ENCODE assay signal across 15 cellular contexts in genomic region chr17:66381701-66382362, GRCh38.
"Had no signal": no experiment of that assay in that cellular context is flagged by ENCODE, and none has a peak within 500 bp of the region (broad histone marks: within the 10 kb centered on the region; RNA-seq: fewer than 3 reads in every experiment).

No MANE protein-coding gene starts in this region.

- H3K27me3 Mint-ChIP-seq: natural killer cell treated with Interleukin-12 subunit alpha and Interleukin-12 subunit beta and Interleukin-15 and Interleukin-18, amount 100 ng/mL, for 72 hours; T-helper 17 cell had no signal

- H3K4me1 ChIP-seq: SJCRH30, thyroid gland had no signal

- H3K27ac Mint-ChIP-seq: natural killer cell treated with Interleukin-12 subunit alpha and Interleukin-12 subunit beta and Interleukin-15 and Interleukin-18, amount 100 ng/mL, for 72 hours had no signal

- DNase-seq: activated CD4-positive, alpha-beta T cell treated with anti-CD3 and anti-CD28 coated beads for 4 hours; activated naive CD4-positive, alpha-beta T cell; activated T-cell treated with anti-CD3 and anti-CD28 coated beads, Interleukin-2, amount 50 U/mL, for 48 hours; foreskin fibroblast; mesenchymal stem cell; occipital lobe; psoas muscle; right lobe of liver; SJCRH30; T-helper 17 cell; thyroid gland; WERI-Rb-1 had no signal

- H3K36me3 Mint-ChIP-seq: natural killer cell treated with Interleukin-12 subunit alpha and Interleukin-12 subunit beta and Interleukin-15 and Interleukin-18, amount 100 ng/mL, for 72 hours had no signal

- ATAC-seq: natural killer cell treated with Interleukin-12 subunit alpha and Interleukin-12 subunit beta and Interleukin-15 and Interleukin-18, amount 100 ng/mL, for 72 hours; psoas muscle; right lobe of liver; T-helper 17 cell had no signal

- H3K4me3 ChIP-seq: adrenal gland, cardiac muscle cell, psoas muscle, right lobe of liver, SJCRH30, thyroid gland had no signal

- H3K36me3 ChIP-seq: adrenal gland, cardiac muscle cell, right lobe of liver, SJCRH30, thyroid gland, WERI-Rb-1 had no signal

- H3K9me3 Mint-ChIP-seq: natural killer cell treated with Interleukin-12 subunit alpha and Interleukin-12 subunit beta and Interleukin-15 and Interleukin-18, amount 100 ng/mL, for 72 hours had no signal

- H3K9me3 ChIP-seq: adrenal gland, psoas muscle, right lobe of liver, SJCRH30, thyroid gland had no signal

- H3K4me3 Mint-ChIP-seq: natural killer cell treated with Interleukin-12 subunit alpha and Interleukin-12 subunit beta and Interleukin-15 and Interleukin-18, amount 100 ng/mL, for 72 hours; T-helper 17 cell had no signal

- H3K27me3 ChIP-seq: adrenal gland, cardiac muscle cell, right lobe of liver, SJCRH30, thyroid gland had no signal

- H3K27ac ChIP-seq: adrenal gland, cardiac muscle cell, psoas muscle, right lobe of liver, SJCRH30, thyroid gland, WERI-Rb-1 had no signal
